Comparison of ENCODE assay signal across 8 cellular contexts in the genomic region with DNA sequence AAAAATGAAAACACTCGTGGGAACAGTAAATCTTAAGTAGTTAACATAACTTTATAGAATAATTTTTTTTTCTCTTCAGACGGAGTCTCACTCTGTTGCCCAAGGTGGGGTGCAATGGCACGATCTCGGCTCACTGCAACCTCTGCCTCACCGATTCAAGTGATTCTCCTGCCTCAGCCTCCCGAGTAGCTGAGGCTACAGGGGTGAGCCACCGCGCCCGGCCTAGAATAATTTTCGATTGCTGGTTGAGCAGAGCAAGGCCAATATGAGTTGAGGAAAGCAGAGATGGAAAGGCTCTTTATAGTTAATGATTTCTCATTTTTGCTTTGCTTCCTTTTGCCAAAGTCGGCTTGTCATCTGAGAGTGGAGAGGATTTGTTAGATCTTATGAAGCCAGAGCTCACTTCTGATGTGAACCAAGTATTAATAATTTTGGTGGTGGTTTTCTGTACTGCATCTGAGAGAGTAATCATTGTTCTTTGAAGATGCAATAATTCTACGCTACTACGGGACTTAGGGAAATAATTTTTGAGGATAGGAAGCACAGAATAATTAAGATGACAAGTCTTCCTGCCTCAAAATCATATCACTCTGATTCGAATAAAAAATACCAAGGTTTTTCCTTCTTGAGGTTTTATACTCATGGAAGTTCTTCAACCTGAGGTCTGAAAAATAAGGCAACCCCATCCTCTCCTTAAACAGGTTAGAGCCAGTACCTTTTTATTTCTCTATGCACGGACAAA. TPM values are rescaled to one million over a fixed set of nuclear protein-coding genes. Genes with fewer than 3 reads are reported as not detected.
DNase-seq lines count a peak whose midpoint lies in the region; ATAC-seq and TF ChIP-seq lines count a peak whose summit lies in the region.

No MANE protein-coding gene starts in this region.

- DNase-seq in heart right ventricle, result no peak
- no peak for DNase-seq in left cardiac atrium
- peak; percentile 28 for DNase-seq in adipocyte (ENCODE audit: low read depth)
- no peak for DNase-seq in upper lobe of left lung
- no peak for DNase-seq in DMS153 treated with DMSO at 0.1 percent for 48 hours (lab: John Stamatoyannopoulos, UW; ENCODE audit: unreplicated experiment)
- DNase-seq in activated CD8-positive, alpha-beta memory T cell treated with anti-CD3 and anti-CD28 coated beads, Interleukin-2, amount 50 U/mL, for 4 hours, result no peak

- peak overlapping the region; percentile 96 for H3K9ac ChIP-seq in adipocyte (ENCODE audit: low read length)
- H3K9ac ChIP-seq in liver (ENCODE audit: low read depth in 1 of 2, low read length in 2 of 2), result peak overlapping the region; percentile 66 to 85

- intact Hi-C loops in heart right ventricle (cut with DNase I) (loop anchor here in 2 of 10 donors (2.0 to 5.0 kb wide), 2 partner anchors 140 kb away; partner anchors contain the start of gene CTDSPL2 (in 2 of the 2)), left cardiac atrium (cut with DNase I) (no loop called here)

- H3K4me1 ChIP-seq in heart right ventricle (peaks cover 0 to 38% (median 26%) of the 10 kb centered on the region in 9 donors), adipocyte (ENCODE audit: control insufficient read depth, insufficient read depth, low read length) (peaks cover 18% of the 10 kb centered on the region), liver (ENCODE audit: control insufficient read depth in 4 of 4, insufficient read depth in 4 of 4, low read length in 3 of 4) (peaks cover 0 to 25% (median 21%) of the 10 kb centered on the region in 4 donors), upper lobe of left lung (peaks cover 22 to 28% (median 22%) of the 10 kb centered on the region in 4 donors)

- TF ChIP-seq CTCF in heart right ventricle (IDR thresholded peaks at IDR 0.05) (peak in 4 of 9 donors; percentile 4 to 39 (median 12)), liver (IDR thresholded peaks at IDR 0.05; ENCODE audit: low read depth, low read length, missing input control) (no peak), upper lobe of left lung (IDR thresholded peaks at IDR 0.05) (peak in 4 of 6 experiments; percentile 23 to 40 (median 32))

- H3K9me3 ChIP-seq in heart right ventricle, result no peaks in the 10 kb centered on the region
- H3K9me3 ChIP-seq in adipocyte (ENCODE audit: control insufficient read depth, low read length), result no peaks in the 10 kb centered on the region
- H3K9me3 ChIP-seq in liver (ENCODE audit: control insufficient read depth in 4 of 4, low read length in 3 of 4), result no peaks in the 10 kb centered on the region
- H3K9me3 ChIP-seq in upper lobe of left lung, result no peaks in the 10 kb centered on the region

- no peak for TF ChIP-seq EP300 in upper lobe of left lung (IDR thresholded peaks at IDR 0.05)

- no peak for ATAC-seq in heart right ventricle
- ATAC-seq in left cardiac atrium, result no peak
- ATAC-seq in upper lobe of left lung (ENCODE audit: low FRiP score in 2 of 2), result no peak
- ATAC-seq in GM21737 (IDR thresholded peaks at IDR 0.05; ENCODE audit: unreplicated experiment), result no peak

- WGBS in heart right ventricle, 2 donors, result 72 to 78% methylated on average over 15 of the region's 15 CpGs
- 71% methylated on average over 15 of the region's 15 CpGs for WGBS in liver
- WGBS in upper lobe of left lung, 2 donors, result 57 to 68% methylated on average over 15 of the region's 15 CpGs

- no peaks in the 10 kb centered on the region for H3K27me3 ChIP-seq in heart right ventricle
- no peaks in the 10 kb centered on the region for H3K27me3 ChIP-seq in adipocyte (replicated peaks; ENCODE audit: control insufficient read depth, insufficient read depth, low read length)
- no peaks in the 10 kb centered on the region for H3K27me3 ChIP-seq in liver (ENCODE audit: control insufficient read depth in 4 of 4, insufficient read depth in 4 of 4, low read length in 3 of 4)
- peaks cover 0 to 5% (median 1%) of the 10 kb centered on the region in 4 donors for H3K27me3 ChIP-seq in upper lobe of left lung

- TF ChIP-seq POLR2A in upper lobe of left lung (IDR thresholded peaks at IDR 0.05), result no peak

- H3K27ac ChIP-seq in heart right ventricle, result peak overlapping the region in 9 of 10 donors; percentile 81 to 96 (median 93)
- H3K27ac ChIP-seq in liver (ENCODE audit: low read depth in 1 of 2, low read length in 2 of 2), result peak overlapping the region in 1 of 2 donors; percentile 81
- H3K27ac ChIP-seq in upper lobe of left lung, result peak overlapping the region in 2 of 4 donors; percentile 86 to 87

- H3K4me3 ChIP-seq in heart right ventricle (peak overlapping the region; percentile 36 to 100 (median 92)), adipocyte (ENCODE audit: low read length) (peak overlapping the region; percentile 96), liver (ENCODE audit: low read depth in 1 of 3, low read length in 3 of 3) (peak overlapping the region in 2 of 3 donors; percentile 87 to 94), upper lobe of left lung (peak overlapping the region in 3 of 4 donors; percentile 65 to 93 (median 73))

- TF ChIP-seq RAD21 in liver (IDR thresholded peaks at IDR 0.05), result no peak

- H3K36me3 ChIP-seq in heart right ventricle (peaks cover 0 to 3% (median 0%) of the 10 kb centered on the region in 9 donors), adipocyte (ENCODE audit: control insufficient read depth, insufficient read depth, low read length, severe bottlenecking) (no peaks in the 10 kb centered on the region), liver (ENCODE audit: control insufficient read depth in 4 of 4, insufficient read depth in 3 of 4, low read depth in 1 of 4, low read length in 3 of 4) (no peaks in the 10 kb centered on the region), upper lobe of left lung (no peaks in the 10 kb centered on the region)

TF ChIP-seq in liver, 16 proteins besides CTCF, POLR2A, EP300 and RAD21:
- TF ChIP-seq HNF4G (IDR thresholded peaks at IDR 0.05), result no peak
- TF ChIP-seq TAF1 (conservative IDR thresholded peaks at IDR 0.05), result no peak
- no peak for TF ChIP-seq EGR1 (IDR thresholded peaks at IDR 0.05; ENCODE audit: low read depth in 2 of 2)
- TF ChIP-seq, protein P1, sequence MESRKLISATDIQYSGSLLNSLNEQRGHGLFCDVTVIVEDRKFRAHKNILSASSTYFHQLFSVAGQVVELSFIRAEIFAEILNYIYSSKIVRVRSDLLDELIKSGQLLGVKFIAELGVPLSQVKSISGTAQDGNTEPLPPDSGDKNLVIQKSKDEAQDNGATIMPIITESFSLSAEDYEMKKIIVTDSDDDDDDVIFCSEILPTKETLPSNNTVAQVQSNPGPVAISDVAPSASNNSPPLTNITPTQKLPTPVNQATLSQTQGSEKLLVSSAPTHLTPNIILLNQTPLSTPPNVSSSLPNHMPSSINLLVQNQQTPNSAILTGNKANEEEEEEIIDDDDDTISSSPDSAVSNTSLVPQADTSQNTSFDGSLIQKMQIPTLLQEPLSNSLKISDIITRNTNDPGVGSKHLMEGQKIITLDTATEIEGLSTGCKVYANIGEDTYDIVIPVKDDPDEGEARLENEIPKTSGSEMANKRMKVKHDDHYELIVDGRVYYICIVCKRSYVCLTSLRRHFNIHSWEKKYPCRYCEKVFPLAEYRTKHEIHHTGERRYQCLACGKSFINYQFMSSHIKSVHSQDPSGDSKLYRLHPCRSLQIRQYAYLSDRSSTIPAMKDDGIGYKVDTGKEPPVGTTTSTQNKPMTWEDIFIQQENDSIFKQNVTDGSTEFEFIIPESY (IDR thresholded peaks at IDR 0.05), result no peak
- TF ChIP-seq NR2F2 (IDR thresholded peaks at IDR 0.05), result no peak
- TF ChIP-seq, protein P2, sequence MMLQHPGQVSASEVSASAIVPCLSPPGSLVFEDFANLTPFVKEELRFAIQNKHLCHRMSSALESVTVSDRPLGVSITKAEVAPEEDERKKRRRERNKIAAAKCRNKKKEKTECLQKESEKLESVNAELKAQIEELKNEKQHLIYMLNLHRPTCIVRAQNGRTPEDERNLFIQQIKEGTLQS (IDR thresholded peaks at IDR 0.05), result no peak
- TF ChIP-seq MAX (IDR thresholded peaks at IDR 0.05), result no peak
- no peak for TF ChIP-seq RXRA (IDR thresholded peaks at IDR 0.05)
- TF ChIP-seq, protein P3, sequence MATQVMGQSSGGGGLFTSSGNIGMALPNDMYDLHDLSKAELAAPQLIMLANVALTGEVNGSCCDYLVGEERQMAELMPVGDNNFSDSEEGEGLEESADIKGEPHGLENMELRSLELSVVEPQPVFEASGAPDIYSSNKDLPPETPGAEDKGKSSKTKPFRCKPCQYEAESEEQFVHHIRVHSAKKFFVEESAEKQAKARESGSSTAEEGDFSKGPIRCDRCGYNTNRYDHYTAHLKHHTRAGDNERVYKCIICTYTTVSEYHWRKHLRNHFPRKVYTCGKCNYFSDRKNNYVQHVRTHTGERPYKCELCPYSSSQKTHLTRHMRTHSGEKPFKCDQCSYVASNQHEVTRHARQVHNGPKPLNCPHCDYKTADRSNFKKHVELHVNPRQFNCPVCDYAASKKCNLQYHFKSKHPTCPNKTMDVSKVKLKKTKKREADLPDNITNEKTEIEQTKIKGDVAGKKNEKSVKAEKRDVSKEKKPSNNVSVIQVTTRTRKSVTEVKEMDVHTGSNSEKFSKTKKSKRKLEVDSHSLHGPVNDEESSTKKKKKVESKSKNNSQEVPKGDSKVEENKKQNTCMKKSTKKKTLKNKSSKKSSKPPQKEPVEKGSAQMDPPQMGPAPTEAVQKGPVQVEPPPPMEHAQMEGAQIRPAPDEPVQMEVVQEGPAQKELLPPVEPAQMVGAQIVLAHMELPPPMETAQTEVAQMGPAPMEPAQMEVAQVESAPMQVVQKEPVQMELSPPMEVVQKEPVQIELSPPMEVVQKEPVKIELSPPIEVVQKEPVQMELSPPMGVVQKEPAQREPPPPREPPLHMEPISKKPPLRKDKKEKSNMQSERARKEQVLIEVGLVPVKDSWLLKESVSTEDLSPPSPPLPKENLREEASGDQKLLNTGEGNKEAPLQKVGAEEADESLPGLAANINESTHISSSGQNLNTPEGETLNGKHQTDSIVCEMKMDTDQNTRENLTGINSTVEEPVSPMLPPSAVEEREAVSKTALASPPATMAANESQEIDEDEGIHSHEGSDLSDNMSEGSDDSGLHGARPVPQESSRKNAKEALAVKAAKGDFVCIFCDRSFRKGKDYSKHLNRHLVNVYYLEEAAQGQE (IDR thresholded peaks at IDR 0.05), result no peak
- TF ChIP-seq GABPA (IDR thresholded peaks at IDR 0.05 in 1 of 2, conservative IDR thresholded peaks at IDR 0.05 in 1 of 2), result no peak
- no peak for TF ChIP-seq JUND (IDR thresholded peaks at IDR 0.05)
- TF ChIP-seq HNF4A (conservative IDR thresholded peaks at IDR 0.05), result no peak
- no peak for TF ChIP-seq FOXA1 (IDR thresholded peaks at IDR 0.05)
- TF ChIP-seq SP1 (IDR thresholded peaks at IDR 0.05), result no peak
- TF ChIP-seq YY1 (IDR thresholded peaks at IDR 0.05), result no peak
- no peak for TF ChIP-seq FOXA2 (IDR thresholded peaks at IDR 0.05)

RNA-seq across cellular contexts. Expression of gene GOLM2, which starts 1.5 kb away (rescaled TPM):
- total RNA-seq in heart right ventricle (10 to 100 TPM; 23.9 to 39.4 (median 29.8) TPM), left cardiac atrium (10 to 100 TPM; 46.3 to 55.3 TPM), liver (10 to 100 TPM; 41.9 to 58.2 TPM), upper lobe of left lung (10 to 100 TPM; 53.9 to 98.2 (median 68.2) TPM)
- polyA plus RNA-seq in heart right ventricle (10 to 100 TPM; 15.3 to 16.3 TPM), liver (10 to 100 TPM; 20.5 to 23.5 TPM)
